14 cellular contexts compared by ENCODE assay signal in genomic region chr1:55050283-55050682, GRCh38. TPM values are rescaled to one million over a fixed set of nuclear protein-coding genes. Genes with fewer than 3 reads are reported as not detected.
DNase-seq lines count a peak whose midpoint lies in the region; ATAC-seq, FAIRE-seq and TF ChIP-seq lines count a peak whose summit lies in the region.
"Had no signal": no experiment of that assay in that cellular context is flagged by ENCODE, and none has a peak within 500 bp of the region (broad histone marks: within the 10 kb centered on the region; RNA-seq: fewer than 3 reads in every experiment).

No MANE protein-coding gene starts in this region.

- H3K9me1 ChIP-seq in keratinocyte (ENCODE audit: control insufficient read depth, extremely low read depth, insufficient read depth, low read length), result peaks cover 9% of the 10 kb centered on the region

- H3K27ac ChIP-seq in C4-2B (peak overlapping the region; percentile 20), keratinocyte (ENCODE audit: control insufficient read depth, insufficient read depth, low read length) (no peak overlapping the region)

- DNase-seq in NCI-H1694 (lab: John Stamatoyannopoulos, UW) (peak; percentile 43), astrocyte of the hippocampus (ENCODE audit: low read depth, low spot score) (peak; percentile 82), keratinocyte (ENCODE audit: low read depth, low spot score) (no peak), NCI-H82 (lab: John Stamatoyannopoulos, UW) (no peak)
- DNase-seq in activated T-cell treated with anti-CD3 and anti-CD28 coated beads, Interleukin-2, amount 50 U/mL, for 1 hour, result no peak
- DNase-seq in activated naive CD4-positive, alpha-beta T cell treated with anti-CD3 and anti-CD28 coated beads for 36 hours, result no peak
- DNase-seq: activated T-cell treated with anti-CD3 and anti-CD28 coated beads, Interleukin-2, amount 50 U/mL, for 4 hours; NCI-H510A treated with DMSO at 0.1 percent for 48 hours; retina had no signal

- dilution Hi-C loops in keratinocyte (cut with MboI; ENCODE audit: extremely low pct_ligation_motif_present, low sequenced_read_pairs), result no loop called here

- H3K4me2 ChIP-seq in keratinocyte (ENCODE audit: control insufficient read depth, extremely low read depth, insufficient read depth, low read depth, low read length), result no peak overlapping the region

- H3K4me3 ChIP-seq in keratinocyte (ENCODE audit: control insufficient read depth in 2 of 3, extremely low read depth in 1 of 3, insufficient read depth in 2 of 3, low read depth in 1 of 3, low read length in 3 of 3), result no peak overlapping the region

- TF ChIP-seq CTCF in C4-2B (conservative IDR thresholded peaks at IDR 0.05) (no peak), keratinocyte (optimal IDR thresholded peaks at IDR 0.05 in 1 of 3, IDR thresholded peaks at IDR 0.05 in 1 of 3, conservative IDR thresholded peaks at IDR 0.05 in 1 of 3; ENCODE audit: extremely low read depth in 1 of 3, insufficient read depth in 2 of 3, low read length in 3 of 3) (no peak)

- ATAC-seq in GM18505 (IDR thresholded peaks at IDR 0.05; ENCODE audit: unreplicated experiment), result no peak
- ATAC-seq: activated T-cell treated with anti-CD3 and anti-CD28 coated beads, Interleukin-2, amount 50 U/mL, for 4 hours had no signal

- no peak overlapping the region for H3K4me3 Mint-ChIP-seq in activated naive CD4-positive, alpha-beta T cell treated with anti-CD3 and anti-CD28 coated beads for 36 hours
- H3K4me3 Mint-ChIP-seq: activated T-cell treated with anti-CD3 and anti-CD28 coated beads, Interleukin-2, amount 50 U/mL, for 4 hours; CD14-positive monocyte had no signal

- no peak for TF ChIP-seq POLR2A in GM18505 (IDR thresholded peaks at IDR 0.05; ENCODE audit: borderline replicate concordance, extremely low read depth, insufficient read depth, insufficient read length)

- CTCF ChIA-PET in activated naive CD4-positive, alpha-beta T cell treated with anti-CD3 and anti-CD28 coated beads for 36 hours (lab: Charles Lee), result no interaction called here

- peaks cover 45% of the 10 kb centered on the region for H4K20me1 ChIP-seq in keratinocyte (ENCODE audit: control insufficient read depth, extremely low read depth, insufficient read depth, low read length)

- H3K27me3 Mint-ChIP-seq in activated naive CD4-positive, alpha-beta T cell treated with anti-CD3 and anti-CD28 coated beads for 36 hours (ENCODE audit: low read depth), result no peaks in the 10 kb centered on the region

- H3K9me3 ChIP-seq in keratinocyte (ENCODE audit: control insufficient read depth, low read depth, low read length), result no peaks in the 10 kb centered on the region

- no peak overlapping the region for H2AFZ ChIP-seq in keratinocyte (ENCODE audit: control insufficient read depth, low read length)

- H3K36me3 Mint-ChIP-seq in activated naive CD4-positive, alpha-beta T cell treated with anti-CD3 and anti-CD28 coated beads for 36 hours (ENCODE audit: low read depth), result no peaks in the 10 kb centered on the region
- H3K36me3 Mint-ChIP-seq: CD14-positive monocyte had no signal

- no peak overlapping the region for H3K9ac ChIP-seq in keratinocyte (ENCODE audit: control insufficient read depth, extremely low read depth, insufficient read depth, low read length)

- no peak overlapping the region for H3K27ac Mint-ChIP-seq in activated naive CD4-positive, alpha-beta T cell treated with anti-CD3 and anti-CD28 coated beads for 36 hours
- H3K27ac Mint-ChIP-seq: CD14-positive monocyte had no signal

- peak; percentile 91 for FAIRE-seq in keratinocyte (lab: Jason Lieb, UNC)

- peaks cover 56 to 72% of the 10 kb centered on the region in 2 experiments for H3K36me3 ChIP-seq in keratinocyte (ENCODE audit: control insufficient read depth in 2 of 2, extremely low read depth in 1 of 2, insufficient read depth in 2 of 2, low read length in 2 of 2)

- intact Hi-C loops in activated naive CD4-positive, alpha-beta T cell treated with anti-CD3 and anti-CD28 coated beads for 36 hours (cut with micrococcal nuclease), result no loop called here

- no peaks in the 10 kb centered on the region for H3K4me1 Mint-ChIP-seq in activated naive CD4-positive, alpha-beta T cell treated with anti-CD3 and anti-CD28 coated beads for 36 hours (ENCODE audit: low read depth)

- no peaks in the 10 kb centered on the region for H3K27me3 ChIP-seq in keratinocyte (ENCODE audit: control insufficient read depth, extremely low read depth, insufficient read depth, low read length)

- H3K79me2 ChIP-seq in keratinocyte (ENCODE audit: control insufficient read depth, insufficient read depth, low read length), result peaks cover 88% of the 10 kb centered on the region

- H3K4me1 ChIP-seq in keratinocyte (ENCODE audit: control insufficient read depth, extremely low read depth, insufficient read depth, low read length), result peaks cover 21% of the 10 kb centered on the region

- no peaks in the 10 kb centered on the region for H3K9me3 Mint-ChIP-seq in activated naive CD4-positive, alpha-beta T cell treated with anti-CD3 and anti-CD28 coated beads for 36 hours
- H3K9me3 Mint-ChIP-seq: activated T-cell treated with anti-CD3 and anti-CD28 coated beads, Interleukin-2, amount 50 U/mL, for 4 hours had no signal

RNA-seq across cellular contexts. Expression of gene PCSK9, which starts 10.9 kb away (rescaled TPM):
- 56.0 to 86.2 TPM (median 61.7 TPM) in 3 replicates for polyA plus RNA-seq in keratinocyte
- polyA plus RNA-seq in keratinocyte (2011; ENCODE audit: low read depth), result 1.7 TPM
- polyA plus RNA-seq in keratinocyte (2011; cell fraction: cytosol; rRNA removed), result 13.3 and 22.9 TPM in 2 replicates
- 101 and 129 TPM in 2 replicates for polyA plus RNA-seq in keratinocyte (2011; cell fraction: nucleus; rRNA removed)
- polyA plus RNA-seq in keratinocyte (2012; ENCODE audit: low replicate concordance), result 7.3 and 119 TPM in 2 replicates
- 42.3 to 107 TPM (median 53.2 TPM) in 3 replicates for polyA minus RNA-seq in keratinocyte
- polyA minus RNA-seq in keratinocyte (2011; cell fraction: cytosol; rRNA and poly(A)+ RNA removed), result 71.6 TPM
- polyA minus RNA-seq in keratinocyte (2011; cell fraction: nucleus; rRNA and poly(A)+ RNA removed), result 148 and 180 TPM in 2 replicates
- total RNA-seq in activated naive CD4-positive, alpha-beta T cell treated with anti-CD3 and anti-CD28 coated beads for 36 hours, result not detected
- polyA plus RNA-seq: CD14-positive monocyte had no signal

RNA-seq across cellular contexts. Expression of gene BSND, which starts 51.5 kb away (rescaled TPM):
- polyA plus RNA-seq in keratinocyte, result not detected in 3 replicates
- polyA plus RNA-seq in keratinocyte (2011; ENCODE audit: low read depth), result not detected
- not detected in 2 replicates for polyA plus RNA-seq in keratinocyte (2011; cell fraction: cytosol; rRNA removed)
- polyA plus RNA-seq in keratinocyte (2011; cell fraction: nucleus; rRNA removed), result not detected in 2 replicates
- polyA plus RNA-seq in keratinocyte (2012; ENCODE audit: low replicate concordance), result not detected in 2 replicates
- polyA minus RNA-seq in keratinocyte, result not detected in 3 replicates
- polyA minus RNA-seq in keratinocyte (2011; cell fraction: cytosol; rRNA and poly(A)+ RNA removed), result not detected
- not detected in 2 replicates for polyA minus RNA-seq in keratinocyte (2011; cell fraction: nucleus; rRNA and poly(A)+ RNA removed)
- not detected for total RNA-seq in activated naive CD4-positive, alpha-beta T cell treated with anti-CD3 and anti-CD28 coated beads for 36 hours
- total RNA-seq: activated T-cell treated with anti-CD3 and anti-CD28 coated beads, Interleukin-2, amount 50 U/mL, for 4 hours; bronchial epithelial cell; epithelial cell of proximal tubule had no signal
- polyA plus RNA-seq: CD14-positive monocyte had no signal

Comparison
In these comparisons a context has a peak if more than half of its experiments do, and no peak if none do; other contexts are left out.
1. DNase-seq: peak in NCI-H1694 (single experiment) and astrocyte of the hippocampus (single experiment); none in keratinocyte (single experiment), NCI-H82 (single experiment), activated T-cell treated with anti-CD3 and anti-CD28 coated beads, Interleukin-2, amount 50 U/mL, for 1 hour (single experiment) and activated naive CD4-positive, alpha-beta T cell treated with anti-CD3 and anti-CD28 coated beads for 36 hours (single experiment).